ENCODE assay signal across 9 cellular contexts in genomic region chr15:101200181-101200580, GRCh38. TPM values are rescaled to one million over a fixed set of nuclear protein-coding genes. Genes with fewer than 3 reads are reported as not detected.
A peak's percentile ranks its signal among the peaks of the same experiment; 100 is the strongest.
DNase-seq lines count a peak whose midpoint lies in the region; ATAC-seq and TF ChIP-seq lines count a peak whose summit lies in the region.
"Had no signal": no experiment of that assay in that cellular context is flagged by ENCODE, and none has a peak within 500 bp of the region (broad histone marks: within the 10 kb centered on the region; RNA-seq: fewer than 3 reads in every experiment).

No MANE protein-coding gene starts in this region.

- peaks cover 95% of the 10 kb centered on the region for H3K79me2 ChIP-seq in mammary epithelial cell (ENCODE audit: insufficient read depth, low read length)

- ATAC-seq in memory B cell (ENCODE audit: low read depth) (no peak), HG02571 (IDR thresholded peaks at IDR 0.05; ENCODE audit: unreplicated experiment) (no peak)

- in situ Hi-C loops in mammary epithelial cell (cut with MboI; ENCODE audit: low sequenced_read_pairs in 2 of 2) (no loop called here), transverse colon (cut with MboI; ENCODE audit: low pct_ligation_motif_present in 1 of 4, low pct_unique_long_range_greater_than_20kb in 1 of 4, low sequenced_read_pairs in 3 of 4) (no loop called here)

- H2AFZ ChIP-seq in mammary epithelial cell (ENCODE audit: low read depth, low read length) = no peak overlapping the region

- no peaks in the 10 kb centered on the region for H3K36me3 ChIP-seq in mammary epithelial cell (ENCODE audit: insufficient read depth, low read length)
- H3K36me3 ChIP-seq in transverse colon = no peaks in the 10 kb centered on the region

- H3K4me1 Mint-ChIP-seq in MCF 10A (ENCODE audit: insufficient read depth, unreplicated experiment) = peaks cover 41% of the 10 kb centered on the region
- peaks cover 92% of the 10 kb centered on the region for H3K4me1 Mint-ChIP-seq in activated T-helper 1 cell treated with anti-CD3 and anti-CD28 coated beads, Interleukin-12 subunit alpha, Interleukin-12 subunit beta, Interleukin-2, Interleukin-4 antibody, amounts not matched to agents 30 ng/mL and 10 ng/mL and 1 ng/mL, durations not matched to agents 14 hours and 24 hours and 36 hours (ENCODE audit: low read depth)
- H3K4me1 Mint-ChIP-seq in memory B cell = peaks cover 38% of the 10 kb centered on the region

- POLR2A ChIA-PET in MCF 10A (lab: Yijun Ruan, JAX) = interaction anchor here (1.0 kb wide), 1 partner anchor 72 kb away, joined by 5 read pairs; no protein-coding TSS in a partner anchor

- CTCF ChIA-PET in MCF 10A (lab: Yijun Ruan, JAX) = no interaction called here
- CTCF ChIA-PET in mammary epithelial cell (lab: Charles Lee; ENCODE audit: low non-redundant PET) = no interaction called here

- no peak overlapping the region for H3K4me2 ChIP-seq in mammary epithelial cell (ENCODE audit: insufficient read depth, low read depth, low read length)

- dilution Hi-C loops in mammary epithelial cell (cut with HindIII; ENCODE audit: low sequenced_read_pairs) = no loop called here

- H4K20me1 ChIP-seq in mammary epithelial cell (ENCODE audit: insufficient read depth, low read length) = peaks cover 3% of the 10 kb centered on the region

- H3K9me3 ChIP-seq in mammary epithelial cell (replicated peaks; ENCODE audit: insufficient read depth, low read length) (no peaks in the 10 kb centered on the region), transverse colon (no peaks in the 10 kb centered on the region)

- no peak for TF ChIP-seq EP300 in transverse colon (IDR thresholded peaks at IDR 0.05; ENCODE audit: low read depth)

- TF ChIP-seq POLR2A in transverse colon (IDR thresholded peaks at IDR 0.05) = no peak

- no peaks in the 10 kb centered on the region for H3K27me3 Mint-ChIP-seq in MCF 10A (ENCODE audit: insufficient read depth, unreplicated experiment)
- H3K27me3 Mint-ChIP-seq in activated T-helper 1 cell treated with anti-CD3 and anti-CD28 coated beads, Interleukin-12 subunit alpha, Interleukin-12 subunit beta, Interleukin-2, Interleukin-4 antibody, amounts not matched to agents 30 ng/mL and 10 ng/mL and 1 ng/mL, durations not matched to agents 14 hours and 24 hours and 36 hours (ENCODE audit: insufficient read depth) = no peaks in the 10 kb centered on the region
- no peaks in the 10 kb centered on the region for H3K27me3 Mint-ChIP-seq in memory B cell

- BruUV-seq in MCF 10A (replicated peaks; lab: Mats Ljungman, UMichigan) (no TSS peak), mammary epithelial cell (replicated peaks; lab: Mats Ljungman, UMichigan) (no TSS peak)

- H3K36me3 Mint-ChIP-seq in MCF 10A (ENCODE audit: insufficient read depth, unreplicated experiment) (no peaks in the 10 kb centered on the region), memory B cell (no peaks in the 10 kb centered on the region)
- peaks cover 32% of the 10 kb centered on the region for H3K36me3 Mint-ChIP-seq in activated T-helper 1 cell treated with anti-CD3 and anti-CD28 coated beads, Interleukin-12 subunit alpha, Interleukin-12 subunit beta, Interleukin-2, Interleukin-4 antibody, amounts not matched to agents 30 ng/mL and 10 ng/mL and 1 ng/mL, durations not matched to agents 14 hours and 24 hours and 36 hours (ENCODE audit: low read depth)

- intact Hi-C loops in MCF 10A (cut with micrococcal nuclease) = loop anchor here (2.0 to 5.0 kb wide), 3 partner anchors 51 to 111 kb away; no protein-coding TSS in a partner anchor
- intact Hi-C loops in mammary epithelial cell (cut with micrococcal nuclease) = loop anchor here (2.0 kb wide), 1 partner anchor 13 kb away; no protein-coding TSS in a partner anchor
- intact Hi-C loops in activated T-helper 1 cell treated with anti-CD3 and anti-CD28 coated beads, Interleukin-12 subunit alpha, Interleukin-12 subunit beta, Interleukin-2, Interleukin-4 antibody, amounts not matched to agents 30 ng/mL and 10 ng/mL and 1 ng/mL, durations not matched to agents 14 hours and 24 hours and 36 hours (cut with micrococcal nuclease) = no loop called here
- intact Hi-C loops in transverse colon (cut with DNase I; ENCODE audit: low total_unique reads) = no loop called here

- no peak overlapping the region for H3K27ac ChIP-seq in mammary epithelial cell (ENCODE audit: insufficient read depth, low read depth, low read length)
- H3K27ac ChIP-seq in transverse colon = peak overlapping the region; percentile 45 to 73 (median 62)

- TF ChIP-seq CTCF in MCF 10A (IDR thresholded peaks at IDR 0.05; ENCODE audit: unreplicated experiment) (no peak), mammary epithelial cell (conservative IDR thresholded peaks at IDR 0.05 in 1 of 2, IDR thresholded peaks at IDR 0.05 in 1 of 2; ENCODE audit: extremely low read depth in 1 of 2, insufficient read depth in 1 of 2, low read depth in 1 of 2, low read length in 2 of 2) (no peak), transverse colon (IDR thresholded peaks at IDR 0.05) (no peak)

- 92% methylated on average over 9 of the region's 9 CpGs for WGBS in mammary epithelial cell (ENCODE audit: low coverage, missing lambda C conversion rate)
- WGBS in transverse colon (ENCODE audit: low coverage in 1 of 2), 2 donors = 67 to 74% methylated on average over 8 to 9 of the region's 9 CpGs

- DNase-seq in MCF 10A (ENCODE audit: unreplicated experiment) (no peak), mammary epithelial cell (no peak), memory B cell (ENCODE audit: low spot score in 2 of 2) (no peak), transverse colon (no peak), cerebellar nuclear complex (lab: John Stamatoyannopoulos, UW) (no peak), medulla oblongata (ENCODE audit: extremely low spot score) (no peak)
- no peak for DNase-seq in activated T-helper 1 cell treated with anti-CD3 and anti-CD28 coated beads, Interleukin-12 subunit alpha, Interleukin-12 subunit beta, Interleukin-2, Interleukin-4 antibody, amounts not matched to agents 30 ng/mL and 10 ng/mL and 1 ng/mL, durations not matched to agents 14 hours and 24 hours and 36 hours (ENCODE audit: low spot score)
- DNase-seq: activated CD8-positive, alpha-beta memory T cell treated with anti-CD3 and anti-CD28 coated beads for 24 hours had no signal

- H3K27ac Mint-ChIP-seq in MCF 10A (ENCODE audit: low read depth, unreplicated experiment) (peak overlapping the region; percentile 49), memory B cell (peak overlapping the region; percentile 35)
- peak overlapping the region; percentile 92 for H3K27ac Mint-ChIP-seq in activated T-helper 1 cell treated with anti-CD3 and anti-CD28 coated beads, Interleukin-12 subunit alpha, Interleukin-12 subunit beta, Interleukin-2, Interleukin-4 antibody, amounts not matched to agents 30 ng/mL and 10 ng/mL and 1 ng/mL, durations not matched to agents 14 hours and 24 hours and 36 hours

- H3K9me3 Mint-ChIP-seq in MCF 10A (ENCODE audit: unreplicated experiment) (no peaks in the 10 kb centered on the region), memory B cell (no peaks in the 10 kb centered on the region)
- H3K9me3 Mint-ChIP-seq in activated T-helper 1 cell treated with anti-CD3 and anti-CD28 coated beads, Interleukin-12 subunit alpha, Interleukin-12 subunit beta, Interleukin-2, Interleukin-4 antibody, amounts not matched to agents 30 ng/mL and 10 ng/mL and 1 ng/mL, durations not matched to agents 14 hours and 24 hours and 36 hours = no peaks in the 10 kb centered on the region

- H3K27me3 ChIP-seq in mammary epithelial cell (ENCODE audit: insufficient read depth, low read length) (no peaks in the 10 kb centered on the region), transverse colon (no peaks in the 10 kb centered on the region)

- no peak overlapping the region for H3K4me3 ChIP-seq in mammary epithelial cell (replicated peaks in 1 of 3; ENCODE audit: insufficient read depth in 1 of 3, low read depth in 2 of 3, low read length in 3 of 3)
- H3K4me3 ChIP-seq in transverse colon = no peak overlapping the region

- H3K9ac ChIP-seq in mammary epithelial cell (ENCODE audit: insufficient read depth, low read length) = no peak overlapping the region

- H3K4me1 ChIP-seq in mammary epithelial cell (ENCODE audit: insufficient read depth, low read length) = peaks cover 26% of the 10 kb centered on the region
- peaks cover 0 to 46% (median 7%) of the 10 kb centered on the region in 4 donors for H3K4me1 ChIP-seq in transverse colon

- no peak overlapping the region for H3K4me3 Mint-ChIP-seq in MCF 10A (ENCODE audit: unreplicated experiment)
- peak overlapping the region; percentile 68 for H3K4me3 Mint-ChIP-seq in activated T-helper 1 cell treated with anti-CD3 and anti-CD28 coated beads, Interleukin-12 subunit alpha, Interleukin-12 subunit beta, Interleukin-2, Interleukin-4 antibody, amounts not matched to agents 30 ng/mL and 10 ng/mL and 1 ng/mL, durations not matched to agents 14 hours and 24 hours and 36 hours
- peak overlapping the region; percentile 59 for H3K4me3 Mint-ChIP-seq in memory B cell

RNA-seq across cellular contexts. Expression of gene CHSY1, which starts 51.7 kb away (rescaled TPM):
- total RNA-seq in MCF 10A (2022) (24.3 and 29.8 TPM in 2 replicates), mammary epithelial cell (10 to 100 TPM; 37.9 to 40.2 TPM), transverse colon (10 to 100 TPM in 2 of 4 donors, 1 to 10 TPM in 2; 4.0 to 33.7 (median 11.8) TPM)
- 30.2 TPM for polyA plus RNA-seq in mammary epithelial cell
- 83.7 TPM for polyA minus RNA-seq in mammary epithelial cell
- total RNA-seq in activated T-helper 1 cell treated with anti-CD3 and anti-CD28 coated beads, Interleukin-12 subunit alpha, Interleukin-12 subunit beta, Interleukin-2, Interleukin-4 antibody, amounts not matched to agents 30 ng/mL and 10 ng/mL and 1 ng/mL, durations not matched to agents 14 hours and 24 hours and 36 hours = 76.3 and 78.0 TPM in 2 replicates

Comparison
In these comparisons a context has a peak if more than half of its experiments do, and no peak if none do; other contexts are left out.
1. H3K27ac Mint-ChIP-seq: peak in every context shown above with its lines; median percentile 92 in activated T-helper 1 cell treated with anti-CD3 and anti-CD28 coated beads, Interleukin-12 subunit alpha, Interleukin-12 subunit beta, Interleukin-2, Interleukin-4 antibody, amounts not matched to agents 30 ng/mL and 10 ng/mL and 1 ng/mL, durations not matched to agents 14 hours and 24 hours and 36 hours; 49 in MCF 10A; 35 in memory B cell.
2. intact Hi-C loops: an anchor here in MCF 10A (2.0 to 5.0 kb wide) and mammary epithelial cell (2.0 kb wide); none called in activated T-helper 1 cell treated with anti-CD3 and anti-CD28 coated beads, Interleukin-12 subunit alpha, Interleukin-12 subunit beta, Interleukin-2, Interleukin-4 antibody, amounts not matched to agents 30 ng/mL and 10 ng/mL and 1 ng/mL, durations not matched to agents 14 hours and 24 hours and 36 hours and transverse colon.